18 cellular contexts compared by ENCODE assay signal in the genomic region with DNA sequence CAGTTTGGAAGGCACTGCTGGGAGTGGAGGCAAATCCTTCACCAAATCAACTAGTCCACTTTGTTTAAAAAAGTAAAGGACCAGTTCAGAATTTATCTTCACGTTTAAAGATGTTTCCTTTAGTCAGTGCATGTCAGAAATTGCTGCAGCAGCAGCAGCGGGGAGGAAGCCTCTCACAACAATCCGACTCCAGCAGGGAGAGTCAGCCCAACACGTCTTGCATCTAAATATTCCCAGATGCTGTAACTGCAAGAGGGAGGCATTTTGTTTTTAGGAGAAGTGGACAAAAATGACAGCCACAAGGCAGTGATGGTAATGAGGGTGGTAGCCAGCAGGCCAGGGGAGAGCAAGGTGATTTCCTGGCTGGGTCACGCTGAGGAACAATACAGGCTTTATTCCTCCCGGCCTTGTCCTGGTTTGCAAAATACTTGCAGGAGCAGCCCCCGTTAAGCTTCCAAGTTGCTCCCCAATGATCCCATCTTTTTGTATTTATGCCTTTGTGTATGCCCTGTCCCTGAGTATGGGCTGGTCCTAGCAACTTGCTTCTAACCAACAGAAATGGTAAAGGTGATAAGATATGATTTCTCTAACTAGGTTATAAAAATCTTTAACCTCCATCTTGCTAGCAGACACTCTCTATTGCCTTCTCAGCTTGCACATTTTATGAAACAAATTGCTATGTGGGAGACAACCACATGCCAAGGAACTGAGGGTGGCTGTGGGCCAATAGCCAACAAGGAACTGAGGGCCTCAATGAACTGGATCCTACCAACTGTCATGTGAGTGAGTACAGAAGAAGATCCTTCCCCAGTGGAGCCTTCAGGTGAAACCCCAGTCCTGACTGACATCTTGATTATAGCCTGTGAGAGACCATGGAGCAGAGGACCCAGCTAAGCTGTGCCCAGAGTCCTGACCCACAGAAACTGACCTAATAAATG.
"Had no signal": no experiment of that assay in that cellular context is flagged by ENCODE, and none has a peak within 500 bp of the region (broad histone marks: within the 10 kb centered on the region; RNA-seq: fewer than 3 reads in every experiment).

No MANE protein-coding gene starts in this region.

- H3K4me1 ChIP-seq: adrenal gland, parathyroid adenoma had no signal

- H2AFZ ChIP-seq: parathyroid adenoma had no signal

- H3K27ac Mint-ChIP-seq: activated CD4-positive, alpha-beta T cell treated with anti-CD3 and anti-CD28 coated beads, Interleukin-2, amount 10 ng/mL, durations not matched to agents 24 days and 14 days; activated naive CD4-positive, alpha-beta T cell treated with anti-CD3 and anti-CD28 coated beads, Interleukin-2, amount 10 ng/mL, durations not matched to agents 7 days and 5 days; activated T-helper 17 cell treated with anti-CD3 and anti-CD28 coated beads, Interleukin-2, amount 50 U/mL, for 72 hours; dendritic cell treated with granulocyte-macrophage colony-stimulating factor and Interleukin-4, amounts not matched to agents 40 ng/mL and 50 ng/mL, for 4 days; stimulated activated naive B cell treated with anti-CD40 and anti-IgM and Interleukin-4, amounts not matched to agents 10 μg/mL and 1 μg/mL and 100 μg/mL, for 72 hours; T-cell had no signal

- H3K79me2 ChIP-seq: parathyroid adenoma had no signal

- H3K4me2 ChIP-seq: smooth muscle cell had no signal

- H3K4me3 Mint-ChIP-seq: activated CD4-positive, alpha-beta T cell treated with anti-CD3 and anti-CD28 coated beads, Interleukin-2, amount 10 ng/mL, durations not matched to agents 24 days and 14 days; activated naive CD4-positive, alpha-beta T cell treated with anti-CD3 and anti-CD28 coated beads, Interleukin-2, amount 10 ng/mL, durations not matched to agents 7 days and 5 days; activated T-helper 17 cell treated with anti-CD3 and anti-CD28 coated beads, Interleukin-2, amount 50 U/mL, for 72 hours; central memory CD8-positive, alpha-beta T cell; dendritic cell treated with granulocyte-macrophage colony-stimulating factor and Interleukin-4, amounts not matched to agents 40 ng/mL and 50 ng/mL, for 4 days; nephron progenitor cell; stimulated activated naive B cell treated with anti-CD40 and anti-IgM and Interleukin-4, amounts not matched to agents 10 μg/mL and 1 μg/mL and 100 μg/mL, for 72 hours; T-cell had no signal

- H3K27me3 Mint-ChIP-seq: activated naive CD4-positive, alpha-beta T cell treated with anti-CD3 and anti-CD28 coated beads, Interleukin-2, amount 10 ng/mL, durations not matched to agents 7 days and 5 days; activated T-helper 17 cell treated with anti-CD3 and anti-CD28 coated beads, Interleukin-2, amount 50 U/mL, for 72 hours had no signal

- ATAC-seq: activated T-helper 17 cell treated with anti-CD3 and anti-CD28 coated beads, Interleukin-2, amount 50 U/mL, for 72 hours; stimulated activated naive B cell treated with anti-CD40 and anti-IgM and Interleukin-4, amounts not matched to agents 10 μg/mL and 1 μg/mL and 100 μg/mL, for 72 hours; T-cell had no signal

- H3K9me3 Mint-ChIP-seq: activated CD4-positive, alpha-beta T cell treated with anti-CD3 and anti-CD28 coated beads, Interleukin-2, amount 10 ng/mL, durations not matched to agents 24 days and 14 days; activated naive CD4-positive, alpha-beta T cell treated with anti-CD3 and anti-CD28 coated beads, Interleukin-2, amount 10 ng/mL, durations not matched to agents 7 days and 5 days; activated T-helper 17 cell treated with anti-CD3 and anti-CD28 coated beads, Interleukin-2, amount 50 U/mL, for 72 hours; central memory CD8-positive, alpha-beta T cell; dendritic cell treated with granulocyte-macrophage colony-stimulating factor and Interleukin-4, amounts not matched to agents 40 ng/mL and 50 ng/mL, for 4 days; nephron progenitor cell; stimulated activated naive B cell treated with anti-CD40 and anti-IgM and Interleukin-4, amounts not matched to agents 10 μg/mL and 1 μg/mL and 100 μg/mL, for 72 hours; T-cell had no signal

- H3K36me3 Mint-ChIP-seq: activated naive CD4-positive, alpha-beta T cell treated with anti-CD3 and anti-CD28 coated beads, Interleukin-2, amount 10 ng/mL, durations not matched to agents 7 days and 5 days; stimulated activated naive B cell treated with anti-CD40 and anti-IgM and Interleukin-4, amounts not matched to agents 10 μg/mL and 1 μg/mL and 100 μg/mL, for 72 hours; T-cell had no signal

- H3K27me3 ChIP-seq: adrenal gland, transverse colon had no signal

- DNase-seq: activated CD4-positive, alpha-beta T cell treated with anti-CD3 and anti-CD28 coated beads, Interleukin-2, amount 10 ng/mL, durations not matched to agents 24 days and 14 days; activated CD8-positive, alpha-beta memory T cell treated with anti-CD3 and anti-CD28 coated beads for 24 hours; activated naive CD4-positive, alpha-beta T cell treated with anti-CD3 and anti-CD28 coated beads, Interleukin-2, amount 10 ng/mL, durations not matched to agents 7 days and 5 days; adrenal gland; erythroblast; hypothalamus; nephron progenitor cell; stimulated activated naive B cell treated with anti-CD40 and anti-IgM and Interleukin-4, amounts not matched to agents 10 μg/mL and 1 μg/mL and 100 μg/mL, for 72 hours; T-cell; T1000; transverse colon had no signal

- H3K4me3 ChIP-seq: adrenal gland, SK-N-MC, smooth muscle cell, transverse colon had no signal

- H3K4me1 Mint-ChIP-seq: activated CD4-positive, alpha-beta T cell treated with anti-CD3 and anti-CD28 coated beads, Interleukin-2, amount 10 ng/mL, durations not matched to agents 24 days and 14 days; activated naive CD4-positive, alpha-beta T cell treated with anti-CD3 and anti-CD28 coated beads, Interleukin-2, amount 10 ng/mL, durations not matched to agents 7 days and 5 days; activated T-helper 17 cell treated with anti-CD3 and anti-CD28 coated beads, Interleukin-2, amount 50 U/mL, for 72 hours; central memory CD8-positive, alpha-beta T cell; stimulated activated naive B cell treated with anti-CD40 and anti-IgM and Interleukin-4, amounts not matched to agents 10 μg/mL and 1 μg/mL and 100 μg/mL, for 72 hours; T-cell had no signal

- H3K9me3 ChIP-seq: adrenal gland, transverse colon had no signal

- H3K36me3 ChIP-seq: adrenal gland, transverse colon had no signal

- H3K9ac ChIP-seq: parathyroid adenoma had no signal

- H3K27ac ChIP-seq: adrenal gland, parathyroid adenoma, SK-N-MC, transverse colon, VCaP had no signal
